ENCODE assay signal across 8 cellular contexts in the genomic region with DNA sequence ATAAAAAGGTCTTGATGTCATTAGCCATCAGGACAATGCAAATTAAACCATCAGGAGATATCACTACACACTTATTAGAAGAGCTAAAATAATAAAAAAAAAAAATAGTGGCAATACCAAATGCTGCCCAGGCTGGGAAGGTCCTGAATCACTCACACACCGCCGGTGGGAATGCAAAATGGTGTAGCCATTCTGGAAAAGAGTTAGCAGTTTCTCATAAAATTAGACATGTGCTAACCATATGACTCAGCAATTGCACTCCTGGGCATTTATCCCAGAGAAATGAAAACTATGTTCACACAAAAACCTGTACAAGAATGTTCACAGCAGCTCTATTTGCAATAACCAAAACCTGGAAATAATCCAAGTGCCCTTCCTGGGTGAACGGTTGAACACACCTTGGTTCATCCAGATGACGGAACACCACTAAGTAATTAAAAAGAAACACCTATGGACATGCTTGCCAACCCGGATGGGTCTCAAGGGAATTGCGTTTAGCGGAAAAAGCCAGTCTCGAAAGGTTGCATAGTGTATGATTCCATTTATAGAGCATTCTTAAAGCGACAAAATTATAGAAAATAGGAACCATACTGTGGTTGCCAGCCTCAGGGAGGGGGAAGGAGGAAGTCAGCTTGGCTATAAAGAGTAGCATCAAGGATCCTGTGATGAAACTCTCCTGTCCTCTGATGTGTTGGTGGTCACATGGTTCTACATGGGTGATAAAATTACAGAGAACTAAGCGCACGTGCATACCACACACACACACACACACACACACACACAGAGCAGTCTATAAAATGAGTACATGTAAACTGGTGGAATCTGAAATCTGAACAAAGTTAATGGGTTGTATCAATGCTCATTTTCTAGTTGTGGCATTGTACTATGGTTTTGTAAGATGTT. TPM values are rescaled to one million over a fixed set of nuclear protein-coding genes. Genes with fewer than 3 reads are reported as not detected.
DNase-seq lines count a peak whose midpoint lies in the region; ATAC-seq and TF ChIP-seq lines count a peak whose summit lies in the region.

No MANE protein-coding gene starts in this region.

- H3K4me2 ChIP-seq in mammary epithelial cell (ENCODE audit: insufficient read depth, low read depth, low read length) = peak overlapping the region; percentile 68

- POLR2A ChIA-PET in BJ (lab: Charles Lee) = no interaction called here

- H3K36me3 ChIP-seq in BJ (ENCODE audit: control insufficient read depth, insufficient read depth, low read length) = no peaks in the 10 kb centered on the region
- peaks cover 13% of the 10 kb centered on the region for H3K36me3 ChIP-seq in RWPE2 (ENCODE audit: low read depth)
- no peaks in the 10 kb centered on the region for H3K36me3 ChIP-seq in mammary epithelial cell (ENCODE audit: insufficient read depth, low read length)

- peaks cover 77% of the 10 kb centered on the region for H3K79me2 ChIP-seq in mammary epithelial cell (ENCODE audit: insufficient read depth, low read length)

- H3K27ac ChIP-seq in RWPE2 (ENCODE audit: poor library complexity, severe bottlenecking) = peak overlapping the region; percentile 92
- H3K27ac ChIP-seq in mammary epithelial cell (ENCODE audit: insufficient read depth, low read depth, low read length) = peak overlapping the region; percentile 95

- H3K4me1 ChIP-seq in RWPE2 (ENCODE audit: insufficient read depth, poor library complexity, severe bottlenecking) = peaks cover 47% of the 10 kb centered on the region
- peaks cover 56% of the 10 kb centered on the region for H3K4me1 ChIP-seq in mammary epithelial cell (ENCODE audit: insufficient read depth, low read length)

- 10% methylated on average over 11 of the region's 11 CpGs for WGBS in mammary epithelial cell (ENCODE audit: low coverage, missing lambda C conversion rate)

- BruUV-seq in mammary epithelial cell (replicated peaks; lab: Mats Ljungman, UMichigan) = TSS peak; percentile 46

- H3K27me3 ChIP-seq in BJ (ENCODE audit: control insufficient read depth, insufficient read depth, low read length) (peaks cover 1% of the 10 kb centered on the region; the same call in 1 of the 2 replicates), RWPE2 (ENCODE audit: insufficient read depth, poor library complexity, severe bottlenecking) (no peaks in the 10 kb centered on the region), mammary epithelial cell (ENCODE audit: insufficient read depth, low read length) (no peaks in the 10 kb centered on the region)

- intact Hi-C loops in mammary epithelial cell (cut with micrococcal nuclease) = loop anchor here (1.0 to 2.0 kb wide), 2 partner anchors 28 to 39 kb away; no protein-coding TSS in a partner anchor

- peak overlapping the region; percentile 73 for H3K9ac ChIP-seq in mammary epithelial cell (ENCODE audit: insufficient read depth, low read length)

- no peaks in the 10 kb centered on the region for H3K9me3 ChIP-seq in RWPE2 (ENCODE audit: severe bottlenecking)
- no peaks in the 10 kb centered on the region for H3K9me3 ChIP-seq in mammary epithelial cell (replicated peaks; ENCODE audit: insufficient read depth, low read length)

- H4K20me1 ChIP-seq in mammary epithelial cell (ENCODE audit: insufficient read depth, low read length) = no peaks in the 10 kb centered on the region

- in situ Hi-C loops in mammary epithelial cell (cut with MboI; ENCODE audit: low sequenced_read_pairs in 2 of 2) = loop anchor here in 1 of 2 donors (10.0 kb wide), 1 partner anchor 63 kb away; no protein-coding TSS in a partner anchor

- ATAC-seq in GM18867 (IDR thresholded peaks at IDR 0.05; ENCODE audit: unreplicated experiment) (peak; percentile 23), HG03469 (IDR thresholded peaks at IDR 0.05; ENCODE audit: unreplicated experiment) (peak; percentile 32), RWPE2 (ENCODE audit: low read depth) (peak; percentile 49), HG03439 (IDR thresholded peaks at IDR 0.05; ENCODE audit: unreplicated experiment) (no peak), GM18520 (IDR thresholded peaks at IDR 0.05; ENCODE audit: unreplicated experiment) (no peak)

- H3K4me3 ChIP-seq in BJ (ENCODE audit: low read depth, low read length) (no peak overlapping the region), RWPE2 (ENCODE audit: severe bottlenecking) (no peak overlapping the region), mammary epithelial cell (replicated peaks in 1 of 3; ENCODE audit: insufficient read depth in 1 of 3, low read depth in 2 of 3, low read length in 3 of 3) (no peak overlapping the region)

- peak overlapping the region; percentile 12 for H2AFZ ChIP-seq in mammary epithelial cell (ENCODE audit: low read depth, low read length)

- TF ChIP-seq CTCF in BJ (IDR thresholded peaks at IDR 0.05; ENCODE audit: insufficient read depth, low read depth, low read length) (no peak), RWPE2 (IDR thresholded peaks at IDR 0.05; ENCODE audit: poor library complexity, severe bottlenecking) (no peak), mammary epithelial cell (conservative IDR thresholded peaks at IDR 0.05 in 1 of 2, IDR thresholded peaks at IDR 0.05 in 1 of 2; ENCODE audit: extremely low read depth in 1 of 2, insufficient read depth in 1 of 2, low read depth in 1 of 2, low read length in 2 of 2) (no peak)

- DNase-seq in BJ (ENCODE audit: low read depth) (peak; percentile 80), RWPE2 (ENCODE audit: low spot score) (no peak), mammary epithelial cell (peak; percentile 99), lung microvascular endothelial cell (ENCODE audit: low read depth in 2 of 2) (peak; percentile 47 to 60)

- CTCF ChIA-PET in BJ (lab: Yijun Ruan, JAX) = no interaction called here
- CTCF ChIA-PET in mammary epithelial cell (lab: Charles Lee; ENCODE audit: low non-redundant PET) = no interaction called here

- dilution Hi-C loops in mammary epithelial cell (cut with HindIII; ENCODE audit: low sequenced_read_pairs) = no loop called here

RNA-seq across cellular contexts. Expression of gene MBP, which starts 4.6 kb away (rescaled TPM):
- 2.1 and 2.3 TPM in 2 replicates for polyA plus RNA-seq in BJ (2011; rRNA removed)
- polyA minus RNA-seq in BJ (2011; rRNA and poly(A)+ RNA removed) = 2.2 and 4.5 TPM in 2 replicates
- total RNA-seq in mammary epithelial cell = 10 to 100 TPM; 30.7 to 43.3 TPM
- polyA plus RNA-seq in mammary epithelial cell = 17.2 TPM
- polyA minus RNA-seq in mammary epithelial cell = 45.9 TPM
- 3.5 and 6.9 TPM in 2 replicates for total RNA-seq in lung microvascular endothelial cell

Comparison
In these comparisons a context has a peak if more than half of its experiments do, and no peak if none do; other contexts are left out.
1. ATAC-seq: peak in GM18867 (single experiment), HG03469 (single experiment) and RWPE2 (single experiment); none in HG03439 (single experiment) and GM18520 (single experiment).